In the genomic region with DNA sequence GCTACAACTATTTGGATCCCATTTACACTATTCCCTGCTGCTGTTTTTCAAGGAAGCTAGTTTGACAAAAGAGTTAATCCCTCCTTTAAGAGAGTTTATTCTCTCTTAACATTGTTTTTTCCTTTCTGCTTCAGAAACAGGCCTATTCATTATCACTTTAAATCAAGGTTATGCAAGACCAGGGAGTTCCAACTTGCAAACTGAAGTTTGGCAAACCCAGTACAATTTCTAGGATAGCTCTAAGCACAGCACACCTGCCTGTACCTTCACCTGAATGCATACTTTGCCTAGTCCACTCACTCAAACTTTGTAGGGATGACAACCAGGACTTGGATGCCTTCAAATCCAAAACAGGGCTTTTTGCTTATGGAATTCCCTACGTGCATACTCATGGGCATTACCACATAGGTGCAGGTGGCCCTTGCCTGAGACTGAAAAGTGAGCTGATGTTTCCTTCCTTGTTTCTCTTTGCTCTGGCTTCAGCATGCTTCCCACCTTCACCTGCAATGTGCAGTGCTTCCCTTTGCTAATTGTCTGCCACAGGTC, we compare ENCODE assay signal across 1 cellular context.
TF ChIP-seq lines count a peak whose summit lies in the region.

No MANE protein-coding gene starts in this region.

TF ChIP-seq in GM23338, 12 proteins besides CTCF, POLR2A, EP300 and RAD21 (continued from another document):
- no peak for TF ChIP-seq ZNF114 (CRISPR knock-in tag; IDR thresholded peaks at IDR 0.05)
- TF ChIP-seq, protein P1, sequence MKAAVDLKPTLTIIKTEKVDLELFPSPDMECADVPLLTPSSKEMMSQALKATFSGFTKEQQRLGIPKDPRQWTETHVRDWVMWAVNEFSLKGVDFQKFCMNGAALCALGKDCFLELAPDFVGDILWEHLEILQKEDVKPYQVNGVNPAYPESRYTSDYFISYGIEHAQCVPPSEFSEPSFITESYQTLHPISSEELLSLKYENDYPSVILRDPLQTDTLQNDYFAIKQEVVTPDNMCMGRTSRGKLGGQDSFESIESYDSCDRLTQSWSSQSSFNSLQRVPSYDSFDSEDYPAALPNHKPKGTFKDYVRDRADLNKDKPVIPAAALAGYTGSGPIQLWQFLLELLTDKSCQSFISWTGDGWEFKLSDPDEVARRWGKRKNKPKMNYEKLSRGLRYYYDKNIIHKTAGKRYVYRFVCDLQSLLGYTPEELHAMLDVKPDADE (IDR thresholded peaks at IDR 0.05): no peak
- no peak for TF ChIP-seq STAT1 (IDR thresholded peaks at IDR 0.05; ENCODE audit: unreplicated experiment)
- TF ChIP-seq, protein P2, sequence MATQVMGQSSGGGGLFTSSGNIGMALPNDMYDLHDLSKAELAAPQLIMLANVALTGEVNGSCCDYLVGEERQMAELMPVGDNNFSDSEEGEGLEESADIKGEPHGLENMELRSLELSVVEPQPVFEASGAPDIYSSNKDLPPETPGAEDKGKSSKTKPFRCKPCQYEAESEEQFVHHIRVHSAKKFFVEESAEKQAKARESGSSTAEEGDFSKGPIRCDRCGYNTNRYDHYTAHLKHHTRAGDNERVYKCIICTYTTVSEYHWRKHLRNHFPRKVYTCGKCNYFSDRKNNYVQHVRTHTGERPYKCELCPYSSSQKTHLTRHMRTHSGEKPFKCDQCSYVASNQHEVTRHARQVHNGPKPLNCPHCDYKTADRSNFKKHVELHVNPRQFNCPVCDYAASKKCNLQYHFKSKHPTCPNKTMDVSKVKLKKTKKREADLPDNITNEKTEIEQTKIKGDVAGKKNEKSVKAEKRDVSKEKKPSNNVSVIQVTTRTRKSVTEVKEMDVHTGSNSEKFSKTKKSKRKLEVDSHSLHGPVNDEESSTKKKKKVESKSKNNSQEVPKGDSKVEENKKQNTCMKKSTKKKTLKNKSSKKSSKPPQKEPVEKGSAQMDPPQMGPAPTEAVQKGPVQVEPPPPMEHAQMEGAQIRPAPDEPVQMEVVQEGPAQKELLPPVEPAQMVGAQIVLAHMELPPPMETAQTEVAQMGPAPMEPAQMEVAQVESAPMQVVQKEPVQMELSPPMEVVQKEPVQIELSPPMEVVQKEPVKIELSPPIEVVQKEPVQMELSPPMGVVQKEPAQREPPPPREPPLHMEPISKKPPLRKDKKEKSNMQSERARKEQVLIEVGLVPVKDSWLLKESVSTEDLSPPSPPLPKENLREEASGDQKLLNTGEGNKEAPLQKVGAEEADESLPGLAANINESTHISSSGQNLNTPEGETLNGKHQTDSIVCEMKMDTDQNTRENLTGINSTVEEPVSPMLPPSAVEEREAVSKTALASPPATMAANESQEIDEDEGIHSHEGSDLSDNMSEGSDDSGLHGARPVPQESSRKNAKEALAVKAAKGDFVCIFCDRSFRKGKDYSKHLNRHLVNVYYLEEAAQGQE (IDR thresholded peaks at IDR 0.05; ENCODE audit: unreplicated experiment): no peak
- no peak for TF ChIP-seq EZH2phosphoT487 (IDR thresholded peaks at IDR 0.05; ENCODE audit: unreplicated experiment)
- no peak for TF ChIP-seq EZH2 (IDR thresholded peaks at IDR 0.05; ENCODE audit: low read depth, unreplicated experiment)
- no peak for TF ChIP-seq NANOG (IDR thresholded peaks at IDR 0.05; ENCODE audit: borderline replicate concordance)
TF ChIP-seq in GM23338: peak in this region for 0.
